ENCODE assay signal across 16 cellular contexts in genomic region chr1:6099297-6099696, GRCh38.
"Had no signal": no experiment of that assay in that cellular context is flagged by ENCODE, and none has a peak within 500 bp of the region (broad histone marks: within the 10 kb centered on the region; RNA-seq: fewer than 3 reads in every experiment).

No MANE protein-coding gene starts in this region.

- H3K9me3 Mint-ChIP-seq: activated CD4-positive, alpha-beta memory T cell treated with anti-CD3 and anti-CD28 coated beads for 36 hours; activated T-helper 17 cell treated with anti-CD3 and anti-CD28 coated beads, Interleukin-2, amount 50 U/mL, for 72 hours; stimulated activated naive CD8-positive, alpha-beta T cell treated with anti-CD3 and anti-CD28 coated beads, Interleukin-15, amount 100 ng/mL, for 72 hours had no signal

- H3K4me1 Mint-ChIP-seq: activated CD4-positive, alpha-beta T cell treated with anti-CD3 and anti-CD28 coated beads for 36 hours had no signal

- H3K4me1 ChIP-seq: breast epithelium, pancreas, suprapubic skin, transverse colon had no signal

- H3K27ac Mint-ChIP-seq: activated CD4-positive, alpha-beta memory T cell treated with anti-CD3 and anti-CD28 coated beads for 36 hours; activated CD4-positive, alpha-beta T cell treated with anti-CD3 and anti-CD28 coated beads for 36 hours had no signal

- H3K36me3 ChIP-seq: breast epithelium, pancreas, suprapubic skin, transverse colon had no signal

- DNase-seq: activated CD4-positive, alpha-beta memory T cell treated with anti-CD3 and anti-CD28 coated beads for 36 hours; activated naive CD4-positive, alpha-beta T cell; activated T-cell treated with anti-CD3 and anti-CD28 coated beads, Interleukin-2, amount 50 U/mL, for 1 hour; cortex of kidney; effector CD4-positive, alpha-beta T cell; kidney glomerular epithelial cell; mesenchymal stem cell; stimulated activated naive CD8-positive, alpha-beta T cell treated with anti-CD3 and anti-CD28 coated beads, Interleukin-15, amount 100 ng/mL, for 72 hours; transverse colon had no signal

- H3K4me3 Mint-ChIP-seq: activated CD4-positive, alpha-beta memory T cell treated with anti-CD3 and anti-CD28 coated beads for 36 hours; activated CD4-positive, alpha-beta T cell treated with anti-CD3 and anti-CD28 coated beads for 36 hours; activated T-helper 17 cell treated with anti-CD3 and anti-CD28 coated beads, Interleukin-2, amount 50 U/mL, for 72 hours; naive thymus-derived CD4-positive, alpha-beta T cell; stimulated activated naive CD8-positive, alpha-beta T cell treated with anti-CD3 and anti-CD28 coated beads, Interleukin-15, amount 100 ng/mL, for 72 hours had no signal

- H3K9me3 ChIP-seq: breast epithelium, pancreas, suprapubic skin, transverse colon had no signal

- H3K27ac ChIP-seq: pancreas, SK-N-MC, suprapubic skin, transverse colon had no signal

- H3K4me3 ChIP-seq: breast epithelium, pancreas, SK-N-MC, suprapubic skin, transverse colon had no signal

- H3K27me3 Mint-ChIP-seq: activated CD4-positive, alpha-beta memory T cell treated with anti-CD3 and anti-CD28 coated beads for 36 hours; activated CD4-positive, alpha-beta T cell treated with anti-CD3 and anti-CD28 coated beads for 36 hours; activated T-helper 17 cell treated with anti-CD3 and anti-CD28 coated beads, Interleukin-2, amount 50 U/mL, for 72 hours; naive thymus-derived CD4-positive, alpha-beta T cell had no signal

- H3K27me3 ChIP-seq: pancreas had no signal
